ENCODE assay signal across 1 cellular context in genomic region chr11:127733552-127733951, GRCh38.
TF ChIP-seq lines count a peak whose summit lies in the region.

No MANE protein-coding gene starts in this region.

TF ChIP-seq in endothelial cell of umbilical vein, 7 proteins besides CTCF, POLR2A, EP300 and RAD21 (continued from another document):
- TF ChIP-seq EZH2 (IDR thresholded peaks at IDR 0.05; ENCODE audit: borderline replicate concordance, low read depth, low read length, severe bottlenecking) (no peak), FOS (IDR thresholded peaks at IDR 0.05; ENCODE audit: borderline replicate concordance, insufficient read depth, low read length) (no peak)
